Comparison of ENCODE assay signal across 1 cellular context in the genomic region with DNA sequence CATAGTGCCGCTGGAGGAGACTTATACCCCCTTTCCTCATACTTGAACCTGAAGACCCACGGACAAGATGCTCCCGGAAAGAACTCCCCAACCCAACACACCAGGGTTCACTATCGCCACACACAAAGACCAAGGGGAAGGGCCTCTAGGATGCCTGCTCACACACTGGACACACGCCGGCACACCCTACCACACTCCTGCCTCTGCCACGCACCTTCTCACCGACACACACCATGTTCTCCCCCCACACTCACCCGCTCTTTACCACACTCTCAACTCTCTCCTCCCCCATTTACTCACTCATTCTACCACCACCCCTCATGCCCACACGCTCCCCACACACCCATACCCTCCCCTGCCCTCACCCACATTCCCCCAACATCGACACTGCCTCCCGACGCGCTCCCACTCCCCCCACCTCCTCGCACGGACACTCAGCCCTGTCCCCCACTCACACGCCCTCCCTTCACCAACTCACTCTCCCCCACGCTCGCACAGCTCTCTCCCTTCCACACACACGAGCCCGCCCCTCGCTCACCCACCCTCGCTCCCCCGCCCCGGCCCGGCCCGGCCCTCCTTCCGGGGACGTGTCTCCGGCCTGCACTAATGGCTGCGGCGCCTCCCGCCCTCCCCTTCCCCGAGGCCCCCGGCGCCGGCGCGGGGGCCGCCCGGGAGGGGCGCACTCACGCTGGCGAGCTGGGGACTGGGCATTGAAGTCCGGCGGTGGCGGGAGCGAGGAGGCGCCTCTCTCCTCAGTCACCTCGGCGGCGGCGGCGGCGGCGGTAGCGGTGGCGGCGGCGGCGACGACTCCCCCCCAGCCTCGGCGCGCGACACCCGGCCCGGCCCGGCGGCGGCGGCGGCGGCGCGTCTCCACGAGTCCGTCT.
TF ChIP-seq lines count a peak whose summit lies in the region.

No MANE protein-coding gene starts in this region.

TF ChIP-seq in H1, 55 proteins besides CTCF, POLR2A, EP300 and RAD21 (continued from another document):
- TF ChIP-seq, protein P1, sequence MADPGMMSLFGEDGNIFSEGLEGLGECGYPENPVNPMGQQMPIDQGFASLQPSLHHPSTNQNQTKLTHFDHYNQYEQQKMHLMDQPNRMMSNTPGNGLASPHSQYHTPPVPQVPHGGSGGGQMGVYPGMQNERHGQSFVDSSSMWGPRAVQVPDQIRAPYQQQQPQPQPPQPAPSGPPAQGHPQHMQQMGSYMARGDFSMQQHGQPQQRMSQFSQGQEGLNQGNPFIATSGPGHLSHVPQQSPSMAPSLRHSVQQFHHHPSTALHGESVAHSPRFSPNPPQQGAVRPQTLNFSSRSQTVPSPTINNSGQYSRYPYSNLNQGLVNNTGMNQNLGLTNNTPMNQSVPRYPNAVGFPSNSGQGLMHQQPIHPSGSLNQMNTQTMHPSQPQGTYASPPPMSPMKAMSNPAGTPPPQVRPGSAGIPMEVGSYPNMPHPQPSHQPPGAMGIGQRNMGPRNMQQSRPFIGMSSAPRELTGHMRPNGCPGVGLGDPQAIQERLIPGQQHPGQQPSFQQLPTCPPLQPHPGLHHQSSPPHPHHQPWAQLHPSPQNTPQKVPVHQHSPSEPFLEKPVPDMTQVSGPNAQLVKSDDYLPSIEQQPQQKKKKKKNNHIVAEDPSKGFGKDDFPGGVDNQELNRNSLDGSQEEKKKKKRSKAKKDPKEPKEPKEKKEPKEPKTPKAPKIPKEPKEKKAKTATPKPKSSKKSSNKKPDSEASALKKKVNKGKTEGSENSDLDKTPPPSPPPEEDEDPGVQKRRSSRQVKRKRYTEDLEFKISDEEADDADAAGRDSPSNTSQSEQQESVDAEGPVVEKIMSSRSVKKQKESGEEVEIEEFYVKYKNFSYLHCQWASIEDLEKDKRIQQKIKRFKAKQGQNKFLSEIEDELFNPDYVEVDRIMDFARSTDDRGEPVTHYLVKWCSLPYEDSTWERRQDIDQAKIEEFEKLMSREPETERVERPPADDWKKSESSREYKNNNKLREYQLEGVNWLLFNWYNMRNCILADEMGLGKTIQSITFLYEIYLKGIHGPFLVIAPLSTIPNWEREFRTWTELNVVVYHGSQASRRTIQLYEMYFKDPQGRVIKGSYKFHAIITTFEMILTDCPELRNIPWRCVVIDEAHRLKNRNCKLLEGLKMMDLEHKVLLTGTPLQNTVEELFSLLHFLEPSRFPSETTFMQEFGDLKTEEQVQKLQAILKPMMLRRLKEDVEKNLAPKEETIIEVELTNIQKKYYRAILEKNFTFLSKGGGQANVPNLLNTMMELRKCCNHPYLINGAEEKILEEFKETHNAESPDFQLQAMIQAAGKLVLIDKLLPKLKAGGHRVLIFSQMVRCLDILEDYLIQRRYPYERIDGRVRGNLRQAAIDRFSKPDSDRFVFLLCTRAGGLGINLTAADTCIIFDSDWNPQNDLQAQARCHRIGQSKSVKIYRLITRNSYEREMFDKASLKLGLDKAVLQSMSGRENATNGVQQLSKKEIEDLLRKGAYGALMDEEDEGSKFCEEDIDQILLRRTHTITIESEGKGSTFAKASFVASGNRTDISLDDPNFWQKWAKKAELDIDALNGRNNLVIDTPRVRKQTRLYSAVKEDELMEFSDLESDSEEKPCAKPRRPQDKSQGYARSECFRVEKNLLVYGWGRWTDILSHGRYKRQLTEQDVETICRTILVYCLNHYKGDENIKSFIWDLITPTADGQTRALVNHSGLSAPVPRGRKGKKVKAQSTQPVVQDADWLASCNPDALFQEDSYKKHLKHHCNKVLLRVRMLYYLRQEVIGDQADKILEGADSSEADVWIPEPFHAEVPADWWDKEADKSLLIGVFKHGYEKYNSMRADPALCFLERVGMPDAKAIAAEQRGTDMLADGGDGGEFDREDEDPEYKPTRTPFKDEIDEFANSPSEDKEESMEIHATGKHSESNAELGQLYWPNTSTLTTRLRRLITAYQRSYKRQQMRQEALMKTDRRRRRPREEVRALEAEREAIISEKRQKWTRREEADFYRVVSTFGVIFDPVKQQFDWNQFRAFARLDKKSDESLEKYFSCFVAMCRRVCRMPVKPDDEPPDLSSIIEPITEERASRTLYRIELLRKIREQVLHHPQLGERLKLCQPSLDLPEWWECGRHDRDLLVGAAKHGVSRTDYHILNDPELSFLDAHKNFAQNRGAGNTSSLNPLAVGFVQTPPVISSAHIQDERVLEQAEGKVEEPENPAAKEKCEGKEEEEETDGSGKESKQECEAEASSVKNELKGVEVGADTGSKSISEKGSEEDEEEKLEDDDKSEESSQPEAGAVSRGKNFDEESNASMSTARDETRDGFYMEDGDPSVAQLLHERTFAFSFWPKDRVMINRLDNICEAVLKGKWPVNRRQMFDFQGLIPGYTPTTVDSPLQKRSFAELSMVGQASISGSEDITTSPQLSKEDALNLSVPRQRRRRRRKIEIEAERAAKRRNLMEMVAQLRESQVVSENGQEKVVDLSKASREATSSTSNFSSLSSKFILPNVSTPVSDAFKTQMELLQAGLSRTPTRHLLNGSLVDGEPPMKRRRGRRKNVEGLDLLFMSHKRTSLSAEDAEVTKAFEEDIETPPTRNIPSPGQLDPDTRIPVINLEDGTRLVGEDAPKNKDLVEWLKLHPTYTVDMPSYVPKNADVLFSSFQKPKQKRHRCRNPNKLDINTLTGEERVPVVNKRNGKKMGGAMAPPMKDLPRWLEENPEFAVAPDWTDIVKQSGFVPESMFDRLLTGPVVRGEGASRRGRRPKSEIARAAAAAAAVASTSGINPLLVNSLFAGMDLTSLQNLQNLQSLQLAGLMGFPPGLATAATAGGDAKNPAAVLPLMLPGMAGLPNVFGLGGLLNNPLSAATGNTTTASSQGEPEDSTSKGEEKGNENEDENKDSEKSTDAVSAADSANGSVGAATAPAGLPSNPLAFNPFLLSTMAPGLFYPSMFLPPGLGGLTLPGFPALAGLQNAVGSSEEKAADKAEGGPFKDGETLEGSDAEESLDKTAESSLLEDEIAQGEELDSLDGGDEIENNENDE (IDR thresholded peaks at IDR 0.05; ENCODE audit: insufficient replicate concordance, low read length) = no peak
- TF ChIP-seq ASH2L (IDR thresholded peaks at IDR 0.05; ENCODE audit: low read length) = peak; percentile 34
- TF ChIP-seq KDM5A (IDR thresholded peaks at IDR 0.05; ENCODE audit: low read length) = no peak
- TF ChIP-seq TEAD4 (IDR thresholded peaks at IDR 0.05; ENCODE audit: low read depth, low read length) = no peak
